In genomic region chr10:49139000-49139865, GRCh38 we compare ENCODE assay signal across 14 cellular contexts. TPM values are rescaled to one million over a fixed set of nuclear protein-coding genes. Genes with fewer than 3 reads are reported as not detected.
A peak's percentile ranks its signal among the peaks of the same experiment; 100 is the strongest.
DNase-seq lines count a peak whose midpoint lies in the region; ATAC-seq, FAIRE-seq and TF ChIP-seq lines count a peak whose summit lies in the region.
"Had no signal": no experiment of that assay in that cellular context is flagged by ENCODE, and none has a peak within 500 bp of the region (broad histone marks: within the 10 kb centered on the region; RNA-seq: fewer than 3 reads in every experiment).

No MANE protein-coding gene starts in this region.

- H2AFZ ChIP-seq in astrocyte (ENCODE audit: low read depth, low read length) = no peak overlapping the region

- H3K9ac ChIP-seq in astrocyte (ENCODE audit: low read length) = peak overlapping the region; percentile 84

- intact Hi-C loops in aorta (cut with DNase I) = no loop called here

- no peak for TF ChIP-seq CTCF in astrocyte (IDR thresholded peaks at IDR 0.05; ENCODE audit: insufficient read depth, low read depth, low read length)

- DNase-seq in stimulated activated naive CD8-positive, alpha-beta T cell treated with anti-CD3 and anti-CD28 coated beads, Interleukin-15, amount 100 ng/mL, for 72 hours = no peak
- no peak for DNase-seq in stimulated activated naive CD8-positive, alpha-beta T cell treated with anti-CD3 and anti-CD28 coated beads, Interleukin-15, Interleukin-2, amounts not matched to agents 100 U/mL and 50 U/mL, for 24 hours
- peak; percentile 84 for DNase-seq in astrocyte (ENCODE audit: low read depth)
- DNase-seq in kidney tubule cell (ENCODE audit: low spot score) = peak; percentile 52
- no peak for DNase-seq in aorta
- no peak for DNase-seq in urothelium cell line (ENCODE audit: low spot score)
- DNase-seq in activated CD4-positive, CD25-positive, alpha-beta regulatory T cell (lab: John Stamatoyannopoulos, UW) = no peak
- DNase-seq: activated CD4-positive, alpha-beta T cell treated with anti-CD3 and anti-CD28 coated beads, Interleukin-2, amount 10 ng/mL, durations not matched to agents 24 days and 14 days; CD4-positive, alpha-beta T cell; central memory CD4-positive, alpha-beta T cell; NCI-H774; tibial artery had no signal

- H3K27me3 ChIP-seq in astrocyte (ENCODE audit: insufficient read depth, low read length) (no peaks in the 10 kb centered on the region), aorta (ENCODE audit: control insufficient read depth in 1 of 2, insufficient read depth in 2 of 2, low read length in 1 of 2) (no peaks in the 10 kb centered on the region)
- H3K27me3 ChIP-seq: tibial artery had no signal

- no peaks in the 10 kb centered on the region for H3K36me3 ChIP-seq in astrocyte (ENCODE audit: insufficient read depth, low read length)
- no peaks in the 10 kb centered on the region for H3K36me3 ChIP-seq in aorta (ENCODE audit: control insufficient read depth in 1 of 2, insufficient read depth in 2 of 2, low read length in 1 of 2)
- H3K36me3 ChIP-seq: tibial artery had no signal

- 34 to 44% methylated on average over 8 of the region's 8 CpGs for WGBS in aorta, 2 donors

- H3K4me1 ChIP-seq in astrocyte (ENCODE audit: insufficient read depth, low read length) (peaks cover 40% of the 10 kb centered on the region), aorta (ENCODE audit: control insufficient read depth in 1 of 2, insufficient read depth in 2 of 2, low read length in 2 of 2) (no peaks in the 10 kb centered on the region)

- H3K27ac ChIP-seq in astrocyte (ENCODE audit: low read depth, low read length) (peak overlapping the region; percentile 98), aorta (ENCODE audit: low read depth in 1 of 2, low read length in 2 of 2) (peak overlapping the region in 1 of 2 donors; percentile 44)

- peaks cover 0 to 5% of the 10 kb centered on the region in 2 donors for H3K9me3 Mint-ChIP-seq in stimulated activated naive CD8-positive, alpha-beta T cell treated with anti-CD3 and anti-CD28 coated beads, Interleukin-15, amount 100 ng/mL, for 72 hours
- no peaks in the 10 kb centered on the region for H3K9me3 Mint-ChIP-seq in astrocyte (ENCODE audit: unreplicated experiment)
- H3K9me3 Mint-ChIP-seq: activated CD4-positive, alpha-beta T cell treated with anti-CD3 and anti-CD28 coated beads, Interleukin-2, amount 10 ng/mL, durations not matched to agents 24 days and 14 days; CD4-positive, alpha-beta T cell had no signal

- H3K4me3 Mint-ChIP-seq in stimulated activated naive CD8-positive, alpha-beta T cell treated with anti-CD3 and anti-CD28 coated beads, Interleukin-15, amount 100 ng/mL, for 72 hours = no peak overlapping the region
- H3K4me3 Mint-ChIP-seq in astrocyte (ENCODE audit: unreplicated experiment) = no peak overlapping the region
- H3K4me3 Mint-ChIP-seq: activated CD4-positive, alpha-beta T cell treated with anti-CD3 and anti-CD28 coated beads, Interleukin-2, amount 10 ng/mL, durations not matched to agents 24 days and 14 days; CD4-positive, alpha-beta T cell; IgD-negative memory B cell had no signal

- H3K36me3 Mint-ChIP-seq in astrocyte (ENCODE audit: low read depth, unreplicated experiment) = no peaks in the 10 kb centered on the region
- H3K36me3 Mint-ChIP-seq: IgD-negative memory B cell had no signal

- peak overlapping the region; percentile 78 for H3K4me2 ChIP-seq in astrocyte (ENCODE audit: low read length)

- no peak overlapping the region for H3K27ac Mint-ChIP-seq in stimulated activated naive CD8-positive, alpha-beta T cell treated with anti-CD3 and anti-CD28 coated beads, Interleukin-15, amount 100 ng/mL, for 72 hours
- H3K27ac Mint-ChIP-seq in astrocyte (ENCODE audit: unreplicated experiment) = peak overlapping the region; percentile 79
- H3K27ac Mint-ChIP-seq: activated CD4-positive, alpha-beta T cell treated with anti-CD3 and anti-CD28 coated beads, Interleukin-2, amount 10 ng/mL, durations not matched to agents 24 days and 14 days; CD4-positive, alpha-beta T cell; IgD-negative memory B cell had no signal

- ATAC-seq in stimulated activated naive CD8-positive, alpha-beta T cell treated with anti-CD3 and anti-CD28 coated beads, Interleukin-15, amount 100 ng/mL, for 72 hours = peak; percentile 18
- no peak for ATAC-seq in stimulated activated naive CD8-positive, alpha-beta T cell treated with anti-CD3 and anti-CD28 coated beads, Interleukin-15, Interleukin-2, amounts not matched to agents 100 U/mL and 50 U/mL, for 24 hours
- peak; percentile 73 for ATAC-seq in aorta (ENCODE audit: low FRiP score)
- no peak for ATAC-seq in GM18502 (IDR thresholded peaks at IDR 0.05; ENCODE audit: poor library complexity, unreplicated experiment)

- H4K20me1 ChIP-seq in astrocyte (ENCODE audit: insufficient read depth, low read length) = no peaks in the 10 kb centered on the region

- no peaks in the 10 kb centered on the region for H3K79me2 ChIP-seq in astrocyte (ENCODE audit: insufficient read depth, low read length)

- H3K4me3 ChIP-seq in astrocyte (ENCODE audit: insufficient read depth, low read depth, low read length) (peak overlapping the region; percentile 27), aorta (ENCODE audit: low read length in 2 of 2) (no peak overlapping the region)
- H3K4me3 ChIP-seq: tibial artery had no signal

- H3K9me3 ChIP-seq in astrocyte (ENCODE audit: insufficient read depth, low read depth, low read length) (no peaks in the 10 kb centered on the region), aorta (ENCODE audit: control insufficient read depth, low read length) (no peaks in the 10 kb centered on the region)
- H3K9me3 ChIP-seq: tibial artery had no signal

- FAIRE-seq in astrocyte (lab: Jason Lieb, UNC) = peak; percentile 49
- FAIRE-seq in urothelium cell line (lab: Jason Lieb, UNC) = no peak

- no peaks in the 10 kb centered on the region for H3K4me1 Mint-ChIP-seq in stimulated activated naive CD8-positive, alpha-beta T cell treated with anti-CD3 and anti-CD28 coated beads, Interleukin-15, amount 100 ng/mL, for 72 hours
- peaks cover 26% of the 10 kb centered on the region for H3K4me1 Mint-ChIP-seq in astrocyte (ENCODE audit: low read depth, unreplicated experiment)
- H3K4me1 Mint-ChIP-seq: activated CD4-positive, alpha-beta T cell treated with anti-CD3 and anti-CD28 coated beads, Interleukin-2, amount 10 ng/mL, durations not matched to agents 24 days and 14 days had no signal

- peaks cover 17% of the 10 kb centered on the region for H3K27me3 Mint-ChIP-seq in stimulated activated naive CD8-positive, alpha-beta T cell treated with anti-CD3 and anti-CD28 coated beads, Interleukin-15, amount 100 ng/mL, for 72 hours
- H3K27me3 Mint-ChIP-seq in astrocyte (ENCODE audit: low read depth, unreplicated experiment) = peaks cover 6% of the 10 kb centered on the region

RNA-seq across cellular contexts. Expression of gene FAM170B, which starts 5.4 kb away (rescaled TPM):
- total RNA-seq in astrocyte (not detected in 2 replicates), aorta (not detected)
- polyA plus RNA-seq in aorta = not detected
- total RNA-seq: activated CD4-positive, alpha-beta T cell treated with anti-CD3 and anti-CD28 coated beads, Interleukin-2, amount 10 ng/mL, durations not matched to agents 24 days and 14 days; CD4-positive, alpha-beta T cell had no signal
- polyA plus RNA-seq: IgD-negative memory B cell had no signal

RNA-seq across cellular contexts. Expression of gene VSTM4, which starts 23.9 kb away (rescaled TPM):
- total RNA-seq in astrocyte (1.1 and 1.8 TPM in 2 replicates), aorta (10 to 100 TPM; 24.6 to 34.2 TPM)
- 10 to 100 TPM in 1 of 2 donors, 1 to 10 TPM in 1; 8.0 to 11.4 TPM for polyA plus RNA-seq in aorta
- polyA plus RNA-seq: IgD-negative memory B cell had no signal

RNA-seq across cellular contexts. Expression of gene TMEM273, which starts 49.0 kb away (rescaled TPM):
- total RNA-seq in astrocyte (not detected in 2 replicates), aorta (10 to 100 TPM; 20.0 to 44.7 TPM)
- polyA plus RNA-seq in aorta = 1 to 10 TPM; 3.1 to 7.8 TPM

Comparison
In these comparisons a context has a peak if more than half of its experiments do, and no peak if none do; other contexts are left out.
1. ATAC-seq: peak in stimulated activated naive CD8-positive, alpha-beta T cell treated with anti-CD3 and anti-CD28 coated beads, Interleukin-15, amount 100 ng/mL, for 72 hours (single experiment) and aorta (single experiment); none in stimulated activated naive CD8-positive, alpha-beta T cell treated with anti-CD3 and anti-CD28 coated beads, Interleukin-15, Interleukin-2, amounts not matched to agents 100 U/mL and 50 U/mL, for 24 hours (single experiment) and GM18502 (single experiment).
2. DNase-seq: peak in astrocyte (single experiment) and kidney tubule cell (single experiment); none in stimulated activated naive CD8-positive, alpha-beta T cell treated with anti-CD3 and anti-CD28 coated beads, Interleukin-15, amount 100 ng/mL, for 72 hours (0 of 2), stimulated activated naive CD8-positive, alpha-beta T cell treated with anti-CD3 and anti-CD28 coated beads, Interleukin-15, Interleukin-2, amounts not matched to agents 100 U/mL and 50 U/mL, for 24 hours (single experiment), aorta (0 of 2), urothelium cell line (single experiment) and activated CD4-positive, CD25-positive, alpha-beta regulatory T cell (0 of 4).
3. RNA of gene TMEM273, which starts 49.0 kb away (total RNA-seq): 20.0 to 44.7 TPM in aorta; not detected in astrocyte; every median in the first group is over 10 times any median in the second.